Comparison of ENCODE assay signal across 2 cellular contexts in the genomic region with DNA sequence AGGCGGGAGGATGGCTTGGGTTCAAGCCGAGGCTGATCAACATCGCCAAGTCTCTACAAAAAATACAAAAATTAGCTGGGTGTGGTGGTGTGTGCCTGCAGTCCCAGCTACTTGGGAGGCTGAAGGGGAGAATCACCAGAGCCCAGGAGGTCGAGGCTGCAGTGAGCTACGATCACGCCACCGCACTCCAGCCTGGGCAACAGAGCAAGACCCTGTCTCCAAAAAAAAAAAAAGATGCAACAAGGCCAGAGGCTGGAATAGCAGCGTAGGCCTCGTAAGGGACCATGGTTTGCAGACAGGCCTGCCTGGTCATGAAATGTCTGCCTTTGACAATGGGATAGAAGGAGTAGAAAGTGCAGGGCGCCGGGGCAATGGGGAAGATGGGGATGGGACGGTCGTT.
TF ChIP-seq lines count a peak whose summit lies in the region.

No MANE protein-coding gene starts in this region.

TF ChIP-seq in IMR-90, 13 proteins besides CTCF, POLR2A, EP300 and RAD21:
- TF ChIP-seq SMC3 (IDR thresholded peaks at IDR 0.05; ENCODE audit: low read depth, low read length) (no peak), MAZ (IDR thresholded peaks at IDR 0.05; ENCODE audit: borderline replicate concordance, low read depth, low read length) (no peak), CHD1 (IDR thresholded peaks at IDR 0.05; ENCODE audit: low read depth, low read length) (no peak), MXI1 (IDR thresholded peaks at IDR 0.05; ENCODE audit: borderline replicate concordance, low read depth, low read length) (no peak), BHLHE40 (IDR thresholded peaks at IDR 0.05; ENCODE audit: low read depth, low read length) (no peak), MAFK (IDR thresholded peaks at IDR 0.05; ENCODE audit: low read depth, low read length) (no peak), USF2 (IDR thresholded peaks at IDR 0.05; ENCODE audit: low read depth, low read length) (no peak), FOS (IDR thresholded peaks at IDR 0.05; ENCODE audit: low read depth, low read length) (no peak), RCOR1 (IDR thresholded peaks at IDR 0.05; ENCODE audit: insufficient replicate concordance, low read length) (no peak), RFX5 (IDR thresholded peaks at IDR 0.05; ENCODE audit: low read depth, low read length) (no peak), NFE2L2 (IDR thresholded peaks at IDR 0.05; ENCODE audit: low read depth, low read length) (no peak), CEBPB (IDR thresholded peaks at IDR 0.05; ENCODE audit: low read depth, low read length) (no peak)
- TF ChIP-seq, protein P1, sequence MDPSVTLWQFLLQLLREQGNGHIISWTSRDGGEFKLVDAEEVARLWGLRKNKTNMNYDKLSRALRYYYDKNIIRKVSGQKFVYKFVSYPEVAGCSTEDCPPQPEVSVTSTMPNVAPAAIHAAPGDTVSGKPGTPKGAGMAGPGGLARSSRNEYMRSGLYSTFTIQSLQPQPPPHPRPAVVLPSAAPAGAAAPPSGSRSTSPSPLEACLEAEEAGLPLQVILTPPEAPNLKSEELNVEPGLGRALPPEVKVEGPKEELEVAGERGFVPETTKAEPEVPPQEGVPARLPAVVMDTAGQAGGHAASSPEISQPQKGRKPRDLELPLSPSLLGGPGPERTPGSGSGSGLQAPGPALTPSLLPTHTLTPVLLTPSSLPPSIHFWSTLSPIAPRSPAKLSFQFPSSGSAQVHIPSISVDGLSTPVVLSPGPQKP (IDR thresholded peaks at IDR 0.05; ENCODE audit: borderline replicate concordance, low read depth, low read length), result no peak

TF ChIP-seq in GM23338, 12 proteins besides CTCF, POLR2A, EP300 and RAD21:
- TF ChIP-seq ZNF462 (CRISPR knock-in tag; IDR thresholded peaks at IDR 0.05) (no peak), JUNB (IDR thresholded peaks at IDR 0.05; ENCODE audit: unreplicated experiment) (no peak), ZNF114 (CRISPR knock-in tag; IDR thresholded peaks at IDR 0.05) (no peak), POLR2AphosphoS5 (IDR thresholded peaks at IDR 0.05; ENCODE audit: low read depth) (no peak)
- TF ChIP-seq, protein P2, sequence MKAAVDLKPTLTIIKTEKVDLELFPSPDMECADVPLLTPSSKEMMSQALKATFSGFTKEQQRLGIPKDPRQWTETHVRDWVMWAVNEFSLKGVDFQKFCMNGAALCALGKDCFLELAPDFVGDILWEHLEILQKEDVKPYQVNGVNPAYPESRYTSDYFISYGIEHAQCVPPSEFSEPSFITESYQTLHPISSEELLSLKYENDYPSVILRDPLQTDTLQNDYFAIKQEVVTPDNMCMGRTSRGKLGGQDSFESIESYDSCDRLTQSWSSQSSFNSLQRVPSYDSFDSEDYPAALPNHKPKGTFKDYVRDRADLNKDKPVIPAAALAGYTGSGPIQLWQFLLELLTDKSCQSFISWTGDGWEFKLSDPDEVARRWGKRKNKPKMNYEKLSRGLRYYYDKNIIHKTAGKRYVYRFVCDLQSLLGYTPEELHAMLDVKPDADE (IDR thresholded peaks at IDR 0.05), result no peak
